ENCODE assay signal across 10 cellular contexts in genomic region chr17:17942846-17943245, GRCh38. TPM values are rescaled to one million over a fixed set of nuclear protein-coding genes. Genes with fewer than 3 reads are reported as not detected.
DNase-seq lines count a peak whose midpoint lies in the region; ATAC-seq and TF ChIP-seq lines count a peak whose summit lies in the region.
"Had no signal": no experiment of that assay in that cellular context is flagged by ENCODE, and none has a peak within 500 bp of the region (broad histone marks: within the 10 kb centered on the region; RNA-seq: fewer than 3 reads in every experiment).

No MANE protein-coding gene starts in this region.

- no peak for TF ChIP-seq POLR2A in gastroesophageal sphincter (IDR thresholded peaks at IDR 0.05)
- no peak for TF ChIP-seq POLR2A in suprapubic skin (IDR thresholded peaks at IDR 0.05)

- ATAC-seq in GM23338 (no peak), gastroesophageal sphincter (no peak), GM21529 (IDR thresholded peaks at IDR 0.05; ENCODE audit: unreplicated experiment) (no peak)

- peak overlapping the region; percentile 31 for H3K4me2 ChIP-seq in GM23338

- H3F3A ChIP-seq in GM23338 (replicated peaks; ENCODE audit: low read depth) = no peaks in the 10 kb centered on the region

- H3K36me3 ChIP-seq in GM23338 (ENCODE audit: insufficient read depth) (no peaks in the 10 kb centered on the region), gastroesophageal sphincter (no peaks in the 10 kb centered on the region), suprapubic skin (no peaks in the 10 kb centered on the region)

- H3K4me1 ChIP-seq in GM23338 (ENCODE audit: insufficient read depth) = peaks cover 36% of the 10 kb centered on the region
- peaks cover 0 to 92% (median 23%) of the 10 kb centered on the region in 3 donors for H3K4me1 ChIP-seq in gastroesophageal sphincter
- H3K4me1 ChIP-seq in suprapubic skin = peaks cover 56% of the 10 kb centered on the region

- DNase-seq in GM23338 (ENCODE audit: low spot score) = no peak
- DNase-seq in SW480 (ENCODE audit: low spot score) = peak; percentile 42
- DNase-seq in suprapubic skin (ENCODE audit: low spot score in 2 of 2) = no peak
- no peak for DNase-seq in immature natural killer cell
- DNase-seq in activated CD4-positive, alpha-beta T cell treated with anti-CD3 and anti-CD28 coated beads, Interleukin-2, amount 50 U/mL, for 4 hours = no peak
- DNase-seq in mucosa of gallbladder (ENCODE audit: low spot score) = no peak
- DNase-seq: NCI-H1930 had no signal

- H3K27me3 ChIP-seq in GM23338 (ENCODE audit: insufficient read depth) (no peaks in the 10 kb centered on the region), gastroesophageal sphincter (no peaks in the 10 kb centered on the region), suprapubic skin (no peaks in the 10 kb centered on the region)

- no peaks in the 10 kb centered on the region for H3K9me2 ChIP-seq in GM23338 (ENCODE audit: insufficient read depth)

- H3K9me3 Mint-ChIP-seq in GM23338 (no peaks in the 10 kb centered on the region), immature natural killer cell (no peaks in the 10 kb centered on the region)

- 0 out of 2 replicates have a peak overlapping the region, but pooled peaks have one; percentile 18 for H2AFZ ChIP-seq in GM23338

- H3K4me1 Mint-ChIP-seq in GM23338 (peaks cover 23% of the 10 kb centered on the region), immature natural killer cell (peaks cover 0 to 11% of the 10 kb centered on the region in 2 donors)

- H3K27ac ChIP-seq in GM23338 (ENCODE audit: low read depth) (peak overlapping the region; percentile 70; the same call in 1 of the 2 replicates), gastroesophageal sphincter (peak overlapping the region in 3 of 4 donors; percentile 45 to 56 (median 51)), suprapubic skin (peak overlapping the region; percentile 54)
- H3K27ac ChIP-seq: SK-N-MC had no signal

- H3K27ac Mint-ChIP-seq in GM23338 = no peak overlapping the region
- H3K27ac Mint-ChIP-seq in immature natural killer cell = no peak overlapping the region

- no peak overlapping the region for H3K4me3 ChIP-seq in GM23338
- H3K4me3 ChIP-seq in gastroesophageal sphincter = no peak overlapping the region
- H3K4me3 ChIP-seq in suprapubic skin = no peak overlapping the region
- H3K4me3 ChIP-seq: SK-N-MC had no signal

- TF ChIP-seq EP300 in gastroesophageal sphincter (IDR thresholded peaks at IDR 0.05) (no peak), suprapubic skin (IDR thresholded peaks at IDR 0.05) (no peak)

- H3K27me3 Mint-ChIP-seq in GM23338 (ENCODE audit: insufficient read depth, low read depth, poor library complexity) (peaks cover 2% of the 10 kb centered on the region), immature natural killer cell (ENCODE audit: low read depth in 3 of 3) (no peaks in the 10 kb centered on the region)

- no peak for TF ChIP-seq CTCF in GM23338 (conservative IDR thresholded peaks at IDR 0.05; ENCODE audit: low read depth in 2 of 2)
- TF ChIP-seq CTCF in gastroesophageal sphincter (IDR thresholded peaks at IDR 0.05) = no peak
- TF ChIP-seq CTCF in suprapubic skin (IDR thresholded peaks at IDR 0.05) = no peak

- H3K9me3 ChIP-seq in gastroesophageal sphincter (no peaks in the 10 kb centered on the region), suprapubic skin (no peaks in the 10 kb centered on the region)

- H4K20me1 ChIP-seq in GM23338 (replicated peaks; ENCODE audit: insufficient read depth) = no peaks in the 10 kb centered on the region

- H3K36me3 Mint-ChIP-seq in GM23338 (ENCODE audit: low read depth) (no peaks in the 10 kb centered on the region), immature natural killer cell (no peaks in the 10 kb centered on the region)

- no peaks in the 10 kb centered on the region for H3K79me2 ChIP-seq in GM23338 (replicated peaks; ENCODE audit: insufficient read depth)

- no peak overlapping the region; the same call in 2 of the 3 replicates for H3K4me3 Mint-ChIP-seq in GM23338
- H3K4me3 Mint-ChIP-seq in immature natural killer cell = no peak overlapping the region

TF ChIP-seq in GM23338, 12 proteins besides CTCF, POLR2A, EP300 and RAD21:
- TF ChIP-seq STAT1 (IDR thresholded peaks at IDR 0.05; ENCODE audit: unreplicated experiment) (no peak), EZH2phosphoT487 (IDR thresholded peaks at IDR 0.05; ENCODE audit: unreplicated experiment) (no peak), ETS1 (IDR thresholded peaks at IDR 0.05) (no peak), NANOG (IDR thresholded peaks at IDR 0.05; ENCODE audit: borderline replicate concordance) (no peak), POLR2AphosphoS5 (IDR thresholded peaks at IDR 0.05; ENCODE audit: low read depth) (no peak), REST (IDR thresholded peaks at IDR 0.05; ENCODE audit: unreplicated experiment) (no peak), JUNB (IDR thresholded peaks at IDR 0.05; ENCODE audit: unreplicated experiment) (no peak), EZH2 (IDR thresholded peaks at IDR 0.05; ENCODE audit: low read depth, unreplicated experiment) (no peak), ZNF114 (CRISPR knock-in tag; IDR thresholded peaks at IDR 0.05) (no peak), ZNF331 (CRISPR knock-in tag; IDR thresholded peaks at IDR 0.05; ENCODE audit: low read depth) (no peak)

RNA-seq across cellular contexts. Expression of gene TOM1L2, which starts 29.4 kb away (rescaled TPM):
- total RNA-seq in GM23338 (2014; rRNA removed; shearing (Covaris generic)) = 3.0 and 3.3 TPM in 2 replicates
- polyA plus RNA-seq in GM23338 (2016; fragmentation: Nextera tagmentation; extraction: Ambion mirVana) = 1.7 and 3.3 TPM in 2 replicates
- 10 to 100 TPM; 49.6 to 88.9 (median 74.8) TPM for total RNA-seq in gastroesophageal sphincter
- 100 to 1,000 TPM; 128 to 259 (median 162) TPM for total RNA-seq in suprapubic skin
- polyA plus RNA-seq in immature natural killer cell = 1 to 10 TPM; 1.9 to 6.1 (median 4.2) TPM
- 81.3 TPM for total RNA-seq in mucosa of gallbladder

RNA-seq across cellular contexts. Expression of gene DRC3, which starts 29.8 kb away (rescaled TPM):
- total RNA-seq in GM23338 (2014; rRNA removed; shearing (Covaris generic)) = not detected in 2 replicates
- 0.42 and 1.1 TPM in 2 replicates for polyA plus RNA-seq in GM23338 (2016; fragmentation: Nextera tagmentation; extraction: Ambion mirVana)
- total RNA-seq in gastroesophageal sphincter = 1 to 10 TPM; 1.1 to 3.5 (median 1.7) TPM
- 10 to 100 TPM in 1 of 4 donors, 1 to 10 TPM in 3; 2.0 to 10.6 (median 5.5) TPM for total RNA-seq in suprapubic skin
- polyA plus RNA-seq in immature natural killer cell = 1 to 10 TPM in 1 of 3 donors, under 1 TPM in 1, not detected in 1; 0.52 to 2.1 TPM
- 6.7 TPM for total RNA-seq in mucosa of gallbladder

Comparison
In these comparisons a context has a peak if more than half of its experiments do, and no peak if none do; other contexts are left out.
1. RNA of gene TOM1L2, which starts 29.4 kb away (total RNA-seq): 128 to 259 TPM in suprapubic skin, 49.6 to 88.9 TPM in gastroesophageal sphincter and 81.3 TPM in mucosa of gallbladder (single experiment); 3.0 to 3.3 TPM in GM23338; every median in the first group is over 10 times any median in the second.
2. Peak in every context shown above with its lines, with median percentiles within 50 percentile points of each other: H3K27ac ChIP-seq.